8 cellular contexts compared by ENCODE assay signal in genomic region chr11:47766363-47767227, GRCh38. TPM values are rescaled to one million over a fixed set of nuclear protein-coding genes. Genes with fewer than 3 reads are reported as not detected.
DNase-seq lines count a peak whose midpoint lies in the region; ATAC-seq lines count a peak whose summit lies in the region.

No MANE protein-coding gene starts in this region.

- H3K4me1 ChIP-seq in mucosa of rectum (ENCODE audit: control insufficient read depth in 2 of 2, insufficient read depth in 2 of 2, low read length in 2 of 2), result peaks cover 16 to 17% of the 10 kb centered on the region in 2 donors

- H3K27ac ChIP-seq in epithelial cell of prostate (peak overlapping the region; percentile 99), mucosa of rectum (ENCODE audit: low read depth in 2 of 2, low read length in 2 of 2) (peak overlapping the region; percentile 99 to 100)

- peak overlapping the region; percentile 80 to 96 for H3K4me3 ChIP-seq in mucosa of rectum (ENCODE audit: low read length in 2 of 2)

- no peaks in the 10 kb centered on the region for H3K27me3 ChIP-seq in mucosa of rectum (ENCODE audit: control insufficient read depth in 2 of 2, insufficient read depth in 2 of 2, low read length in 2 of 2)

- no peaks in the 10 kb centered on the region for H3K9me3 ChIP-seq in mucosa of rectum (ENCODE audit: control insufficient read depth in 2 of 2, low read length in 2 of 2)

- peak overlapping the region; percentile 94 to 98 for H3K9ac ChIP-seq in mucosa of rectum (ENCODE audit: low read depth in 1 of 2, low read length in 2 of 2)

- DNase-seq in A172 (ENCODE audit: low spot score) (peak; percentile 51), NCI-H774 (lab: John Stamatoyannopoulos, UW) (peak; percentile 32), activated T-cell treated with anti-CD3 and anti-CD28 coated beads for 1 hour (ENCODE audit: low read depth) (peak; percentile 67), epithelial cell of prostate (ENCODE audit: low read depth, low spot score) (peak; percentile 36)
- DNase-seq in stimulated activated CD8-positive, alpha-beta memory T cell treated with anti-CD3 and anti-CD28 coated beads, Interleukin-4, amount 100 ng/mL, for 24 hours (ENCODE audit: low read depth), result peak; percentile 64

- peaks cover 10 to 19% of the 10 kb centered on the region in 2 donors for H3K36me3 ChIP-seq in mucosa of rectum (ENCODE audit: control insufficient read depth in 2 of 2, insufficient read depth in 2 of 2, low read length in 2 of 2)

- ATAC-seq in GM18508 (IDR thresholded peaks at IDR 0.05; ENCODE audit: insufficient read depth, unreplicated experiment) (peak; percentile 8), HG03039 (IDR thresholded peaks at IDR 0.05; ENCODE audit: unreplicated experiment) (peak; percentile 25)

RNA-seq across cellular contexts. Expression of gene FNBP4, which starts 0.5 kb away (rescaled TPM):
- total RNA-seq in A172 (2014; rRNA removed; shearing (Covaris generic)), result 32.9 and 33.4 TPM in 2 replicates

RNA-seq across cellular contexts. Expression of gene AGBL2, which starts 51.4 kb away (rescaled TPM):
- 1.8 and 2.8 TPM in 2 replicates for total RNA-seq in A172 (2014; rRNA removed; shearing (Covaris generic))

Comparison
In these comparisons a context has a peak if more than half of its experiments do, and no peak if none do; other contexts are left out.
1. Peak in every context shown above with its lines: DNase-seq, ATAC-seq, H3K4me3 ChIP-seq and H3K27ac ChIP-seq.